In genomic region chr17:42881768-42882565, GRCh38 we compare ENCODE assay signal across 1 cellular context.
TF ChIP-seq lines count a peak whose summit lies in the region.

No MANE protein-coding gene starts in this region.

TF ChIP-seq in HepG2, 621 proteins besides CTCF, POLR2A, EP300 and RAD21:
- TF ChIP-seq ZNF614 (CRISPR knock-in tag; IDR thresholded peaks at IDR 0.05; ENCODE audit: borderline replicate concordance): no peak
- TF ChIP-seq ZNF513 (CRISPR knock-in tag; conservative IDR thresholded peaks at IDR 0.05): no peak
- no peak for TF ChIP-seq TBX2 (CRISPR knock-in tag; IDR thresholded peaks at IDR 0.05; ENCODE audit: borderline replicate concordance)
- no peak for TF ChIP-seq HNRNPLL (IDR thresholded peaks at IDR 0.05; ENCODE audit: low read depth, low read length, poor library complexity, severe bottlenecking)
- TF ChIP-seq ZKSCAN5 (CRISPR knock-in tag; IDR thresholded peaks at IDR 0.05): no peak
- no peak for TF ChIP-seq RORA (CRISPR knock-in tag; IDR thresholded peaks at IDR 0.05)
- TF ChIP-seq ZNF276 (CRISPR knock-in tag; IDR thresholded peaks at IDR 0.05; ENCODE audit: low read depth): no peak
- no peak for TF ChIP-seq XBP1 (CRISPR knock-in tag; IDR thresholded peaks at IDR 0.05)
- 0 out of 2 replicates have a peak, but pooled peaks have one; percentile 24 for TF ChIP-seq ZFP90 (CRISPR knock-in tag; IDR thresholded peaks at IDR 0.05; ENCODE audit: borderline replicate concordance)
- no peak for TF ChIP-seq ZBTB49 (CRISPR knock-in tag; IDR thresholded peaks at IDR 0.05; ENCODE audit: borderline replicate concordance)
- TF ChIP-seq PHF5A (CRISPR knock-in tag; IDR thresholded peaks at IDR 0.05; ENCODE audit: low read depth, unreplicated experiment): no peak
- TF ChIP-seq RARA (CRISPR knock-in tag; IDR thresholded peaks at IDR 0.05): 0 out of 2 replicates have a peak, but pooled peaks have one; percentile 29
- no peak for TF ChIP-seq ZNF674 (CRISPR knock-in tag; IDR thresholded peaks at IDR 0.05; ENCODE audit: low read depth)
- 0 out of 2 replicates have a peak, but pooled peaks have one; percentile 6 for TF ChIP-seq ZFP91 (CRISPR knock-in tag; IDR thresholded peaks at IDR 0.05; ENCODE audit: borderline replicate concordance)
- TF ChIP-seq ZNF570 (CRISPR knock-in tag; IDR thresholded peaks at IDR 0.05; ENCODE audit: borderline replicate concordance): no peak
- TF ChIP-seq ZBTB42 (CRISPR knock-in tag; IDR thresholded peaks at IDR 0.05): no peak
- 0 out of 2 replicates have a peak, but pooled peaks have one; percentile 34 for TF ChIP-seq YEATS4 (CRISPR knock-in tag; IDR thresholded peaks at IDR 0.05; ENCODE audit: borderline replicate concordance)
- no peak for TF ChIP-seq ZBTB25 (CRISPR knock-in tag; IDR thresholded peaks at IDR 0.05)
- no peak for TF ChIP-seq POGK (CRISPR knock-in tag; conservative IDR thresholded peaks at IDR 0.05)
- TF ChIP-seq HNRNPK (IDR thresholded peaks at IDR 0.05; ENCODE audit: low read depth, low read length, poor library complexity, severe bottlenecking): no peak
- no peak for TF ChIP-seq HES4 (CRISPR knock-in tag; IDR thresholded peaks at IDR 0.05; ENCODE audit: borderline replicate concordance)
- TF ChIP-seq CCDC6 (CRISPR knock-in tag; IDR thresholded peaks at IDR 0.05): no peak
- no peak for TF ChIP-seq HOXD1 (CRISPR knock-in tag; IDR thresholded peaks at IDR 0.05)
- peak; percentile 96 for TF ChIP-seq ZNF770 (CRISPR knock-in tag; IDR thresholded peaks at IDR 0.05)
- peak; percentile 20; the same call in 1 of the 2 replicates for TF ChIP-seq ZBTB33 (CRISPR knock-in tag; IDR thresholded peaks at IDR 0.05)
- no peak for TF ChIP-seq POLR2AphosphoS2 (IDR thresholded peaks at IDR 0.05; ENCODE audit: low read depth, low read length)
- 0 out of 2 replicates have a peak, but pooled peaks have one; percentile 38 for TF ChIP-seq ADNP (CRISPR knock-in tag; IDR thresholded peaks at IDR 0.05)
- 0 out of 2 replicates have a peak, but pooled peaks have one; percentile 3 for TF ChIP-seq HNF4A (CRISPR knock-in tag; IDR thresholded peaks at IDR 0.05)
- TF ChIP-seq LCORL (IDR thresholded peaks at IDR 0.05): no peak
- no peak for TF ChIP-seq LCORL (CRISPR knock-in tag; IDR thresholded peaks at IDR 0.05)
- no peak for TF ChIP-seq GPN1 (CRISPR knock-in tag; IDR thresholded peaks at IDR 0.05; ENCODE audit: borderline replicate concordance)
- no peak for TF ChIP-seq NCOA2 (CRISPR knock-in tag; IDR thresholded peaks at IDR 0.05)
